ENCODE assay signal across 1 cellular context in genomic region chr16:77603656-77604055, GRCh38.
TF ChIP-seq lines count a peak whose summit lies in the region.

No MANE protein-coding gene starts in this region.

TF ChIP-seq in H1, 55 proteins besides CTCF, POLR2A, EP300 and RAD21 (continued from another document):
- TF ChIP-seq ATF2 (IDR thresholded peaks at IDR 0.05; ENCODE audit: low read length): no peak
- no peak for TF ChIP-seq SIRT6 (IDR thresholded peaks at IDR 0.05; ENCODE audit: low read length)
- no peak for TF ChIP-seq SIN3A (conservative IDR thresholded peaks at IDR 0.05 in 1 of 2, IDR thresholded peaks at IDR 0.05 in 1 of 2; ENCODE audit: low read depth in 1 of 2, low read length in 2 of 2)
- no peak for TF ChIP-seq TCF12 (IDR thresholded peaks at IDR 0.05; ENCODE audit: low read depth, low read length)
- no peak for TF ChIP-seq KDM1A (IDR thresholded peaks at IDR 0.05; ENCODE audit: borderline replicate concordance, low read length)
- no peak for TF ChIP-seq SP1 (IDR thresholded peaks at IDR 0.05; ENCODE audit: low read depth, low read length)
- no peak for TF ChIP-seq CHD2 (IDR thresholded peaks at IDR 0.05; ENCODE audit: low read length)
- no peak for TF ChIP-seq KDM4A (IDR thresholded peaks at IDR 0.05; ENCODE audit: low read depth, low read length, severe bottlenecking)
TF ChIP-seq in H1: peak in this region for 0.
